Comparison of ENCODE assay signal across 8 cellular contexts in genomic region chr17:29116652-29117439, GRCh38.
DNase-seq lines count a peak whose midpoint lies in the region; ATAC-seq lines count a peak whose summit lies in the region.

No MANE protein-coding gene starts in this region.

- DNase-seq in NCI-H2081 (lab: John Stamatoyannopoulos, UW) (peak; percentile 25 to 54), NCI-H2081 treated with DMSO at 0.1 percent for 48 hours (lab: John Stamatoyannopoulos, UW) (no peak), NCI-H2171 treated with DMSO at 0.1 percent for 48 hours (lab: John Stamatoyannopoulos, UW) (peak; percentile 72), kidney tubule cell (ENCODE audit: low spot score) (peak; percentile 68)
- peak; percentile 83 for DNase-seq in activated CD4-positive, CD25-positive, alpha-beta regulatory T cell treated with anti-CD3 and anti-CD28 coated beads, Interleukin-2, amount 50 U/mL, for 72 hours
- peak; percentile 61 for DNase-seq in central memory CD4-positive, alpha-beta T cell
- peak; percentile 76 to 82 for DNase-seq in stimulated activated CD4-positive, alpha-beta T cell treated with anti-CD3 and anti-CD28 coated beads, Interleukin-2, amount 100 ng/mL, for 48 hours

- ATAC-seq in HG02798 (IDR thresholded peaks at IDR 0.05; ENCODE audit: poor library complexity, unreplicated experiment): no peak
